Comparison of ENCODE assay signal across 28 cellular contexts in genomic region chr9:31808770-31809169, GRCh38.
"Had no signal": no experiment of that assay in that cellular context is flagged by ENCODE, and none has a peak within 500 bp of the region (broad histone marks: within the 10 kb centered on the region; RNA-seq: fewer than 3 reads in every experiment).

No MANE protein-coding gene starts in this region.

- H3K36me3 Mint-ChIP-seq: mesothelial cell of epicardium; naive B cell; natural killer cell treated with Interleukin-12 subunit alpha and Interleukin-12 subunit beta and Interleukin-15 and Interleukin-18, amount 100 ng/mL, for 72 hours; stimulated activated memory B cell treated with anti-CD40 and anti-IgM and Interleukin-4, amounts not matched to agents 10 μg/mL and 1 μg/mL and 100 μg/mL, for 72 hours had no signal

- H2AFZ ChIP-seq: hepatocyte, parathyroid adenoma had no signal

- H3K27me3 Mint-ChIP-seq: natural killer cell treated with Interleukin-12 subunit alpha and Interleukin-12 subunit beta and Interleukin-15 and Interleukin-18, amount 100 ng/mL, for 72 hours had no signal

- H3K36me3 ChIP-seq: colonic mucosa, esophagus muscularis mucosa, gastroesophageal sphincter, heart left ventricle, left lung, prostate gland, right atrium auricular region, sigmoid colon, thoracic aorta, transverse colon, upper lobe of right lung, uterus had no signal

- H3K4me2 ChIP-seq: hepatocyte had no signal

- ATAC-seq: foreskin keratinocyte; gastroesophageal sphincter; heart left ventricle; left cardiac atrium; left lung; mucosa of descending colon; natural killer cell treated with Interleukin-12 subunit alpha and Interleukin-12 subunit beta and Interleukin-15 and Interleukin-18, amount 100 ng/mL, for 72 hours; stimulated activated memory B cell treated with anti-CD40 and anti-IgM and Interleukin-4, amounts not matched to agents 10 μg/mL and 1 μg/mL and 100 μg/mL, for 72 hours; stimulated activated naive CD8-positive, alpha-beta T cell treated with anti-CD3 and anti-CD28 coated beads, Interleukin-15, Interleukin-2, amounts not matched to agents 100 U/mL and 50 U/mL, for 24 hours; upper lobe of right lung had no signal

- H3K27ac ChIP-seq: colonic mucosa, esophagus muscularis mucosa, foreskin keratinocyte, gastroesophageal sphincter, heart left ventricle, hepatocyte, left lung, parathyroid adenoma, prostate gland, right atrium auricular region, sigmoid colon, thoracic aorta, transverse colon, upper lobe of right lung, uterus had no signal

- DNase-seq: colonic mucosa; effector CD8-positive, alpha-beta T cell; foreskin keratinocyte; heart left ventricle; left cardiac atrium; mesenchymal stem cell; mucosa of descending colon; naive B cell; sigmoid colon; stimulated activated CD4-positive, alpha-beta T cell treated with anti-CD3 and anti-CD28 coated beads, Interleukin-4, amount 100 ng/mL, for 4 hours; stimulated activated naive CD8-positive, alpha-beta T cell treated with anti-CD3 and anti-CD28 coated beads, Interleukin-15, Interleukin-2, amounts not matched to agents 100 U/mL and 50 U/mL, for 24 hours; substantia nigra; transverse colon; upper lobe of right lung; uterus had no signal

- H3K9ac ChIP-seq: parathyroid adenoma had no signal

- H3K4me3 ChIP-seq: colonic mucosa, esophagus muscularis mucosa, gastroesophageal sphincter, heart left ventricle, hepatocyte, left lung, mucosa of descending colon, prostate gland, right atrium auricular region, sigmoid colon, thoracic aorta, transverse colon, upper lobe of right lung, uterus had no signal

- H3K4me1 ChIP-seq: colonic mucosa, esophagus muscularis mucosa, foreskin keratinocyte, gastroesophageal sphincter, heart left ventricle, left lung, parathyroid adenoma, prostate gland, right atrium auricular region, sigmoid colon, transverse colon, upper lobe of right lung, uterus had no signal

- H3K4me1 Mint-ChIP-seq: mesothelial cell of epicardium; naive B cell; neural crest cell; stimulated activated memory B cell treated with anti-CD40 and anti-IgM and Interleukin-4, amounts not matched to agents 10 μg/mL and 1 μg/mL and 100 μg/mL, for 72 hours had no signal

- H3K9me3 Mint-ChIP-seq: dendritic cell treated with granulocyte-macrophage colony-stimulating factor and Interleukin-4, amounts not matched to agents 40 ng/mL and 50 ng/mL, for 4 days; mesothelial cell of epicardium; neural crest cell; stimulated activated memory B cell treated with anti-CD40 and anti-IgM and Interleukin-4, amounts not matched to agents 10 μg/mL and 1 μg/mL and 100 μg/mL, for 72 hours had no signal

- H3K9me3 ChIP-seq: colonic mucosa, esophagus muscularis mucosa, left lung, mucosa of descending colon, prostate gland, right atrium auricular region, sigmoid colon, thoracic aorta, transverse colon, upper lobe of right lung, uterus had no signal

- H3K4me3 Mint-ChIP-seq: dendritic cell treated with granulocyte-macrophage colony-stimulating factor and Interleukin-4, amounts not matched to agents 40 ng/mL and 50 ng/mL, for 4 days; mesothelial cell of epicardium; naive B cell; natural killer cell treated with Interleukin-12 subunit alpha and Interleukin-12 subunit beta and Interleukin-15 and Interleukin-18, amount 100 ng/mL, for 72 hours; neural crest cell; stimulated activated memory B cell treated with anti-CD40 and anti-IgM and Interleukin-4, amounts not matched to agents 10 μg/mL and 1 μg/mL and 100 μg/mL, for 72 hours had no signal

- H3K79me2 ChIP-seq: hepatocyte, parathyroid adenoma had no signal

- H3K27ac Mint-ChIP-seq: dendritic cell treated with granulocyte-macrophage colony-stimulating factor and Interleukin-4, amounts not matched to agents 40 ng/mL and 50 ng/mL, for 4 days; mesothelial cell of epicardium; natural killer cell treated with Interleukin-12 subunit alpha and Interleukin-12 subunit beta and Interleukin-15 and Interleukin-18, amount 100 ng/mL, for 72 hours; stimulated activated memory B cell treated with anti-CD40 and anti-IgM and Interleukin-4, amounts not matched to agents 10 μg/mL and 1 μg/mL and 100 μg/mL, for 72 hours had no signal

- H3K27me3 ChIP-seq: colonic mucosa, esophagus muscularis mucosa, gastroesophageal sphincter, heart left ventricle, hepatocyte, right atrium auricular region, sigmoid colon, transverse colon, upper lobe of right lung, uterus had no signal
